8 cellular contexts compared by ENCODE assay signal in genomic region chr9:128420060-128420650, GRCh38. TPM values are rescaled to one million over a fixed set of nuclear protein-coding genes. Genes with fewer than 3 reads are reported as not detected.
A peak's percentile ranks its signal among the peaks of the same experiment; 100 is the strongest.
DNase-seq lines count a peak whose midpoint lies in the region; ATAC-seq and TF ChIP-seq lines count a peak whose summit lies in the region.

No MANE protein-coding gene starts in this region.

- H3K27me3 ChIP-seq in AG04450 (ENCODE audit: control insufficient read depth, insufficient read depth, low read length): peaks cover 8% of the 10 kb centered on the region
- H3K27me3 ChIP-seq in mucosa of rectum (ENCODE audit: control insufficient read depth in 2 of 2, insufficient read depth in 2 of 2, low read length in 2 of 2): peaks cover 19 to 27% of the 10 kb centered on the region in 2 donors

- no peaks in the 10 kb centered on the region for H3K36me3 ChIP-seq in mucosa of rectum (ENCODE audit: control insufficient read depth in 2 of 2, insufficient read depth in 2 of 2, low read length in 2 of 2)

- H3K27ac ChIP-seq in AG04450 (ENCODE audit: low read depth, low read length) (no peak overlapping the region), epithelial cell of prostate (peak overlapping the region; percentile 84), mucosa of rectum (ENCODE audit: low read depth in 2 of 2, low read length in 2 of 2) (peak overlapping the region in 1 of 2 donors; percentile 58)

- ATAC-seq in GM18520 (IDR thresholded peaks at IDR 0.05; ENCODE audit: unreplicated experiment) (peak; percentile 50), HG03135 (IDR thresholded peaks at IDR 0.05; ENCODE audit: unreplicated experiment) (peak; percentile 73)

- peak overlapping the region in 1 of 2 donors; percentile 57 for H3K9ac ChIP-seq in mucosa of rectum (ENCODE audit: low read depth in 1 of 2, low read length in 2 of 2)

- CTCF ChIA-PET in AG04450 (lab: Charles Lee): interaction anchor here (0.7 to 3.8 kb wide), 16 partner anchors 9 to 132 kb away, joined by 3 to 30 read pairs (median 6); partner anchors contain the start of gene URM1

- H3K4me1 ChIP-seq in mucosa of rectum (ENCODE audit: control insufficient read depth in 2 of 2, insufficient read depth in 2 of 2, low read length in 2 of 2): peaks cover 12 to 14% of the 10 kb centered on the region in 2 donors

- no peak for DNase-seq in AG04450 (ENCODE audit: low read depth, low spot score)
- DNase-seq in NOMO-1 (lab: John Stamatoyannopoulos, UW; ENCODE audit: unreplicated experiment in 2 of 2): peak; percentile 65 to 75
- DNase-seq in activated T-cell treated with anti-CD3 and anti-CD28 coated beads for 1 hour (ENCODE audit: low read depth): peak; percentile 53
- no peak for DNase-seq in epithelial cell of prostate (ENCODE audit: low read depth, low spot score)
- DNase-seq in stimulated activated CD8-positive, alpha-beta memory T cell treated with anti-CD3 and anti-CD28 coated beads, Interleukin-7, amount 100 ng/mL, for 1 hour (ENCODE audit: low read depth in 2 of 2): peak; percentile 39 to 46

- POLR2A ChIA-PET in AG04450 (lab: Yijun Ruan, JAX): interaction anchor here (0.5 to 1.7 kb wide), 5 partner anchors 49 to 278 kb away, joined by 3 to 10 read pairs (median 8); partner anchors contain the start of gene URM1

- H3K9me3 ChIP-seq in AG04450 (ENCODE audit: control insufficient read depth, insufficient read depth, low read length) (peaks cover 4% of the 10 kb centered on the region; the same call in 1 of the 2 replicates), mucosa of rectum (ENCODE audit: control insufficient read depth in 2 of 2, low read length in 2 of 2) (no peaks in the 10 kb centered on the region)

- TF ChIP-seq CTCF in AG04450 (IDR thresholded peaks at IDR 0.05; ENCODE audit: low read depth, low read length): peak; percentile 72

- H3K4me3 ChIP-seq in AG04450 (ENCODE audit: low read depth, low read length): peak overlapping the region; percentile 73
- peak overlapping the region; percentile 58 to 60 for H3K4me3 ChIP-seq in mucosa of rectum (ENCODE audit: low read length in 2 of 2)

RNA-seq across cellular contexts. Expression of gene CERCAM, which starts 0.5 kb away (rescaled TPM):
- polyA plus RNA-seq in AG04450 (2011; rRNA removed): 54.9 and 72.1 TPM in 2 replicates
- 30.8 and 50.1 TPM in 2 replicates for polyA minus RNA-seq in AG04450 (2011; rRNA and poly(A)+ RNA removed)

RNA-seq across cellular contexts. Expression of gene ODF2, which starts 35.7 kb away (rescaled TPM):
- 16.8 and 19.4 TPM in 2 replicates for polyA plus RNA-seq in AG04450 (2011; rRNA removed)
- 11.3 and 12.0 TPM in 2 replicates for polyA minus RNA-seq in AG04450 (2011; rRNA and poly(A)+ RNA removed)

RNA-seq across cellular contexts. Expression of gene URM1, which starts 49.0 kb away (rescaled TPM):
- polyA plus RNA-seq in AG04450 (2011; rRNA removed): 44.7 and 65.1 TPM in 2 replicates
- 34.3 and 47.8 TPM in 2 replicates for polyA minus RNA-seq in AG04450 (2011; rRNA and poly(A)+ RNA removed)

Comparison
In these comparisons a context has a peak if more than half of its experiments do, and no peak if none do; other contexts are left out.
1. DNase-seq: peak in NOMO-1 (2 of 2), activated T-cell treated with anti-CD3 and anti-CD28 coated beads for 1 hour (single experiment) and stimulated activated CD8-positive, alpha-beta memory T cell treated with anti-CD3 and anti-CD28 coated beads, Interleukin-7, amount 100 ng/mL, for 1 hour (2 of 2); none in AG04450 (single experiment) and epithelial cell of prostate (single experiment).